Comparison of ENCODE assay signal across 21 cellular contexts in the genomic region with DNA sequence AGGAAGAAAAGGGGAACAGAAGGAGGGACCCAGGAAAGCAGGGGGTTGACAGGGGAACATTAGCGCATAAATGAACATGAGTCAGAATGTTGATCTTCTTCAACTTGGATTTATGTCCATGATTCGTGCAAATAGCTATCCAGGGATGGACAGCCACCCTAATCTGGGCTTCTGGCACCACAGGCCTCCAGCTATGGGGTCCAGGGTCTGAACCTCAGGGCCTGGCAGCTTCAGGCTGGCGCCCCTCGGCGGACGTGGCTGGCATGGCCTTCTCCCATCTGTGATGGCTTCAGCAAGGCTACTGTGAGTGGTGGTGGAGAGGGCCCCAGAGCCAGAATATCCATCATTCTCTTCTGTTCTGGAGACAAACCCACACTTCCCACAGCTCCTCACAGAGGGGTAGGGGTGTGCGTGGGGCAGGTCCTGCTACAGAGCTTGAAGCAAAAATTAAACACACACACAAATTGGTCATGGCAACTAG. TPM values are rescaled to one million over a fixed set of nuclear protein-coding genes. Genes with fewer than 3 reads are reported as not detected.
DNase-seq lines count a peak whose midpoint lies in the region; ATAC-seq and TF ChIP-seq lines count a peak whose summit lies in the region.
"Had no signal": no experiment of that assay in that cellular context is flagged by ENCODE, and none has a peak within 500 bp of the region (broad histone marks: within the 10 kb centered on the region; RNA-seq: fewer than 3 reads in every experiment).

No MANE protein-coding gene starts in this region.

- H3K27ac Mint-ChIP-seq in effector memory CD8-positive, alpha-beta T cell, result peak overlapping the region in 1 of 2 donors; percentile 55
- H3K27ac Mint-ChIP-seq: activated naive CD4-positive, alpha-beta T cell treated with anti-CD3 and anti-CD28 coated beads for 36 hours; WTC11 had no signal

- no peak for TF ChIP-seq EP300 in esophagus muscularis mucosa (IDR thresholded peaks at IDR 0.05)

- peaks cover 1% of the 10 kb centered on the region; the same call in 1 of the 2 replicates for H3F3A ChIP-seq in PC-9 (ENCODE audit: insufficient read depth, low read depth)

- CTCF ChIA-PET in PC-9 (lab: Charles Lee), result no interaction called here

- ATAC-seq in effector memory CD8-positive, alpha-beta T cell (replicated peaks), result no peak
- ATAC-seq: foreskin keratinocyte, WTC11 had no signal

- peaks cover 3 to 5% of the 10 kb centered on the region in 2 donors for H3K4me1 Mint-ChIP-seq in effector memory CD8-positive, alpha-beta T cell (ENCODE audit: low read depth in 2 of 2)
- H3K4me1 Mint-ChIP-seq: brain, WTC11 had no signal

- no peaks in the 10 kb centered on the region for H4K20me1 ChIP-seq in PC-9 (ENCODE audit: insufficient read depth)

- no peak overlapping the region for H3K9ac ChIP-seq in mucosa of rectum (ENCODE audit: low read depth in 1 of 2, low read length in 2 of 2)

- no peaks in the 10 kb centered on the region for H3K27me3 Mint-ChIP-seq in effector memory CD8-positive, alpha-beta T cell

- DNase-seq in PC-9 (peak in 1 of 2 experiments; percentile 6), esophagus muscularis mucosa (ENCODE audit: extremely low spot score) (no peak), tibial artery (no peak), NCI-H82 (lab: John Stamatoyannopoulos, UW) (no peak), iPS-NIHi7 (ENCODE audit: extremely low spot score) (no peak)
- no peak for DNase-seq in activated CD4-positive, CD25-positive, alpha-beta regulatory T cell (lab: John Stamatoyannopoulos, UW)
- DNase-seq in effector memory CD8-positive, alpha-beta T cell, result no peak
- DNase-seq: activated naive CD4-positive, alpha-beta T cell treated with anti-CD3 and anti-CD28 coated beads for 36 hours; AML-193; DMS153; effector CD8-positive, alpha-beta T cell; foreskin keratinocyte; midbrain; NCI-H1930; NCI-H526 treated with DMSO at 0.1 percent for 48 hours; stimulated activated CD4-positive, alpha-beta T cell treated with anti-CD3 and anti-CD28 coated beads, Interleukin-12 subunit alpha, Interleukin-12 subunit beta, amount 100 ng/mL, for 4 hours had no signal

- H3K4me3 ChIP-seq in PC-9, result no peak overlapping the region
- no peak overlapping the region for H3K4me3 ChIP-seq in esophagus muscularis mucosa
- H3K4me3 ChIP-seq in mucosa of rectum (ENCODE audit: low read length in 2 of 2), result no peak overlapping the region
- H3K4me3 ChIP-seq in tibial artery, result no peak overlapping the region
- H3K4me3 ChIP-seq: testis had no signal

- POLR2A ChIA-PET in PC-9 (lab: Charles Lee; ENCODE audit: unreplicated experiment), result no interaction called here

- H3K36me3 ChIP-seq in PC-9 (ENCODE audit: low read depth), result 0 out of 2 replicates have a peak, but pooled peaks cover 3% of the 10 kb centered on the region
- peaks cover 49 to 99% (median 95%) of the 10 kb centered on the region in 4 donors for H3K36me3 ChIP-seq in esophagus muscularis mucosa
- H3K36me3 ChIP-seq in mucosa of rectum (ENCODE audit: control insufficient read depth in 2 of 2, insufficient read depth in 2 of 2, low read length in 2 of 2), result peaks cover 74 to 76% of the 10 kb centered on the region in 2 donors
- H3K36me3 ChIP-seq in tibial artery, result peaks cover 44 to 96% (median 92%) of the 10 kb centered on the region in 3 donors

- H3K4me2 ChIP-seq in PC-9, result no peak overlapping the region

- WGBS in esophagus muscularis mucosa, result 88% methylated on average over 6 of the region's 7 CpGs

- no peak for TF ChIP-seq POLR2A in esophagus muscularis mucosa (IDR thresholded peaks at IDR 0.05; ENCODE audit: low read depth)

- peaks cover 77% of the 10 kb centered on the region for H3K36me3 Mint-ChIP-seq in effector memory CD8-positive, alpha-beta T cell (ENCODE audit: insufficient read depth)

- H3K27ac ChIP-seq in PC-9 (no peak overlapping the region), esophagus muscularis mucosa (replicated peaks in 1 of 4) (peak overlapping the region; percentile 55 to 86 (median 64)), mucosa of rectum (ENCODE audit: low read depth in 2 of 2, low read length in 2 of 2) (peak overlapping the region; percentile 57 to 77), tibial artery (peak overlapping the region; percentile 42 to 69)
- H3K27ac ChIP-seq: foreskin keratinocyte had no signal

- no peak overlapping the region for H3K4me3 Mint-ChIP-seq in effector memory CD8-positive, alpha-beta T cell
- H3K4me3 Mint-ChIP-seq: activated naive CD4-positive, alpha-beta T cell treated with anti-CD3 and anti-CD28 coated beads for 36 hours; brain; WTC11 had no signal

- TSS peak; percentile 57 for BruUV-seq in PC-9 (replicated peaks; lab: Mats Ljungman, UMichigan)

- TF ChIP-seq CTCF in PC-9 (conservative IDR thresholded peaks at IDR 0.05) (no peak), esophagus muscularis mucosa (IDR thresholded peaks at IDR 0.05) (no peak), tibial artery (IDR thresholded peaks at IDR 0.05) (no peak)

- no peaks in the 10 kb centered on the region for H3K27me3 ChIP-seq in PC-9 (ENCODE audit: insufficient read depth, low read depth)
- no peaks in the 10 kb centered on the region for H3K27me3 ChIP-seq in esophagus muscularis mucosa
- H3K27me3 ChIP-seq in mucosa of rectum (ENCODE audit: control insufficient read depth in 2 of 2, insufficient read depth in 2 of 2, low read length in 2 of 2), result no peaks in the 10 kb centered on the region
- no peaks in the 10 kb centered on the region for H3K27me3 ChIP-seq in tibial artery
- H3K27me3 ChIP-seq: foreskin keratinocyte, testis had no signal

- H3K9me3 ChIP-seq in PC-9 (ENCODE audit: insufficient read depth, low read depth) (no peaks in the 10 kb centered on the region), esophagus muscularis mucosa (no peaks in the 10 kb centered on the region), mucosa of rectum (ENCODE audit: control insufficient read depth in 2 of 2, low read length in 2 of 2) (no peaks in the 10 kb centered on the region), tibial artery (no peaks in the 10 kb centered on the region)
- H3K9me3 ChIP-seq: testis had no signal

- H3K9me2 ChIP-seq in PC-9 (ENCODE audit: insufficient read depth), result no peaks in the 10 kb centered on the region

- H3K79me2 ChIP-seq in PC-9 (ENCODE audit: low read depth), result no peaks in the 10 kb centered on the region

- intact Hi-C loops in PC-9 (cut with micrococcal nuclease; ENCODE audit: unreplicated experiment), result loop anchor here (10.0 kb wide), 2 partner anchors 465 to 715 kb away; no protein-coding TSS in a partner anchor
- intact Hi-C loops in esophagus muscularis mucosa (cut with DNase I), result no loop called here
- intact Hi-C loops in tibial artery (cut with DNase I; ENCODE audit: low total_unique reads), result no loop called here

- H3K9me3 Mint-ChIP-seq in effector memory CD8-positive, alpha-beta T cell, result no peaks in the 10 kb centered on the region
- H3K9me3 Mint-ChIP-seq: activated naive CD4-positive, alpha-beta T cell treated with anti-CD3 and anti-CD28 coated beads for 36 hours; brain; WTC11 had no signal

- H3K4me1 ChIP-seq in PC-9 (replicated peaks; ENCODE audit: insufficient read depth), result no peaks in the 10 kb centered on the region
- peaks cover 36 to 62% (median 54%) of the 10 kb centered on the region in 4 donors for H3K4me1 ChIP-seq in esophagus muscularis mucosa
- H3K4me1 ChIP-seq in mucosa of rectum (ENCODE audit: control insufficient read depth in 2 of 2, insufficient read depth in 2 of 2, low read length in 2 of 2), result peaks cover 12% of the 10 kb centered on the region in 2 donors
- peaks cover 0 to 49% (median 33%) of the 10 kb centered on the region in 4 donors for H3K4me1 ChIP-seq in tibial artery
- H3K4me1 ChIP-seq: foreskin keratinocyte had no signal

- H2AFZ ChIP-seq in PC-9, result no peak overlapping the region

RNA-seq across cellular contexts. Expression of gene GPX3, which starts 9.5 kb away (rescaled TPM):
- total RNA-seq in PC-9 (2021) (84.6 and 93.2 TPM in 2 replicates), esophagus muscularis mucosa (1,000 to 10,000 TPM; 1,165 to 3,724 (median 1,939) TPM)
- total RNA-seq: activated naive CD4-positive, alpha-beta T cell treated with anti-CD3 and anti-CD28 coated beads for 36 hours; T-helper 1 cell treated with Interleukin-12 subunit alpha and Interleukin-12 subunit beta and Interleukin-4 antibody, amounts not matched to agents 30 ng/mL and 1 ng/mL, for 36 hours had no signal

RNA-seq across cellular contexts. Expression of gene TNIP1, which starts 50.9 kb away (rescaled TPM):
- total RNA-seq in PC-9 (2021) (122 and 124 TPM in 2 replicates), esophagus muscularis mucosa (100 to 1,000 TPM in 3 of 4 donors, 10 to 100 TPM in 1; 91.4 to 136 (median 114) TPM)

Comparison
In these comparisons a context has a peak if more than half of its experiments do, and no peak if none do; other contexts are left out.
1. RNA of gene GPX3, which starts 9.5 kb away (total RNA-seq): 1,165 to 3,724 TPM in esophagus muscularis mucosa; 84.6 to 93.2 TPM in PC-9; every median in the first group is over 10 times any median in the second.